ENCODE assay signal across 1 cellular context in the genomic region with DNA sequence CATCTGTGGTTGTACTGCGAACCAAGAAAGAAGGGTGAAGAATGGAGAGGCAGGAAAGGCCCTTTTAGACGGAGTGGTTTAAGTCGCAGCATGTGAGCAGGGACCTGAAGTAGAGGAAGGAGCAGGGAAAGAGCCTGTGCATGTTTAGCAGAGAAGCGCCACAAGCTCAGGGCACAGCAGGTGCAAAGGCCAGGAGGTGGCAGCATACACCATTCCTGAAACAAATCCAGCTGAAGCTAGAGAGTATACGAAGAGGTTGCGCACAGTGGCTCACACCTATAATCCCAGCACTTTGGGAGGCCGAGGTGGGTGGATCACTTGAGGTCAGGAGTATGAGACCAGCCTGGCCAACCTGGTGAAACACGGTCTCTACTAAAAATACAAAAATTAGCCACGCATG.
TF ChIP-seq lines count a peak whose summit lies in the region.

No MANE protein-coding gene starts in this region.

TF ChIP-seq in WTC11, 78 proteins besides CTCF, POLR2A, EP300 and RAD21 (continued from another document):
- TF ChIP-seq NFYB (CRISPR knock-in tag; conservative IDR thresholded peaks at IDR 0.05; ENCODE audit: low read depth), result no peak
- no peak for TF ChIP-seq GABPB1 (CRISPR knock-in tag; IDR thresholded peaks at IDR 0.05)
- no peak for TF ChIP-seq ZNF232 (CRISPR knock-in tag; IDR thresholded peaks at IDR 0.05)
- TF ChIP-seq, protein P1, sequence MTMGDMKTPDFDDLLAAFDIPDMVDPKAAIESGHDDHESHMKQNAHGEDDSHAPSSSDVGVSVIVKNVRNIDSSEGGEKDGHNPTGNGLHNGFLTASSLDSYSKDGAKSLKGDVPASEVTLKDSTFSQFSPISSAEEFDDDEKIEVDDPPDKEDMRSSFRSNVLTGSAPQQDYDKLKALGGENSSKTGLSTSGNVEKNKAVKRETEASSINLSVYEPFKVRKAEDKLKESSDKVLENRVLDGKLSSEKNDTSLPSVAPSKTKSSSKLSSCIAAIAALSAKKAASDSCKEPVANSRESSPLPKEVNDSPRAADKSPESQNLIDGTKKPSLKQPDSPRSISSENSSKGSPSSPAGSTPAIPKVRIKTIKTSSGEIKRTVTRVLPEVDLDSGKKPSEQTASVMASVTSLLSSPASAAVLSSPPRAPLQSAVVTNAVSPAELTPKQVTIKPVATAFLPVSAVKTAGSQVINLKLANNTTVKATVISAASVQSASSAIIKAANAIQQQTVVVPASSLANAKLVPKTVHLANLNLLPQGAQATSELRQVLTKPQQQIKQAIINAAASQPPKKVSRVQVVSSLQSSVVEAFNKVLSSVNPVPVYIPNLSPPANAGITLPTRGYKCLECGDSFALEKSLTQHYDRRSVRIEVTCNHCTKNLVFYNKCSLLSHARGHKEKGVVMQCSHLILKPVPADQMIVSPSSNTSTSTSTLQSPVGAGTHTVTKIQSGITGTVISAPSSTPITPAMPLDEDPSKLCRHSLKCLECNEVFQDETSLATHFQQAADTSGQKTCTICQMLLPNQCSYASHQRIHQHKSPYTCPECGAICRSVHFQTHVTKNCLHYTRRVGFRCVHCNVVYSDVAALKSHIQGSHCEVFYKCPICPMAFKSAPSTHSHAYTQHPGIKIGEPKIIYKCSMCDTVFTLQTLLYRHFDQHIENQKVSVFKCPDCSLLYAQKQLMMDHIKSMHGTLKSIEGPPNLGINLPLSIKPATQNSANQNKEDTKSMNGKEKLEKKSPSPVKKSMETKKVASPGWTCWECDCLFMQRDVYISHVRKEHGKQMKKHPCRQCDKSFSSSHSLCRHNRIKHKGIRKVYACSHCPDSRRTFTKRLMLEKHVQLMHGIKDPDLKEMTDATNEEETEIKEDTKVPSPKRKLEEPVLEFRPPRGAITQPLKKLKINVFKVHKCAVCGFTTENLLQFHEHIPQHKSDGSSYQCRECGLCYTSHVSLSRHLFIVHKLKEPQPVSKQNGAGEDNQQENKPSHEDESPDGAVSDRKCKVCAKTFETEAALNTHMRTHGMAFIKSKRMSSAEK (CRISPR knock-in tag; IDR thresholded peaks at IDR 0.05; ENCODE audit: borderline replicate concordance), result no peak
